Comparison of ENCODE assay signal across 16 cellular contexts in genomic region chr20:10604865-10605440, GRCh38.
DNase-seq lines count a peak whose midpoint lies in the region; ATAC-seq and TF ChIP-seq lines count a peak whose summit lies in the region.
"Had no signal": no experiment of that assay in that cellular context is flagged by ENCODE, and none has a peak within 500 bp of the region (broad histone marks: within the 10 kb centered on the region; RNA-seq: fewer than 3 reads in every experiment).

No MANE protein-coding gene starts in this region.

- no peaks in the 10 kb centered on the region for H3K9me3 Mint-ChIP-seq in progenitor cell of endocrine pancreas (ENCODE audit: low read depth)
- H3K9me3 Mint-ChIP-seq: activated naive CD4-positive, alpha-beta T cell treated with anti-CD3 and anti-CD28 coated beads, Interleukin-2, amount 50 U/mL, for 72 hours; CD4-positive, alpha-beta T cell; dendritic cell treated with granulocyte-macrophage colony-stimulating factor and Interleukin-4, amounts not matched to agents 40 ng/mL and 50 ng/mL, for 4 days; stimulated activated naive CD8-positive, alpha-beta T cell treated with anti-CD3 and anti-CD28 coated beads, Interleukin-15, amount 100 ng/mL, for 72 hours had no signal

- H3K36me3 ChIP-seq in RWPE2 (ENCODE audit: low read depth) (0 out of 2 replicates have a peak, but pooled peaks cover 3% of the 10 kb centered on the region), esophagus squamous epithelium (no peaks in the 10 kb centered on the region), mesodermal cell (ENCODE audit: control insufficient read depth, insufficient read depth, low read length) (peaks cover 10% of the 10 kb centered on the region), tibial artery (no peaks in the 10 kb centered on the region)

- DNase-seq in RWPE2 (ENCODE audit: low spot score) = no peak
- no peak for DNase-seq in esophagus squamous epithelium (lab: John Stamatoyannopoulos, UW)
- no peak for DNase-seq in tibial artery
- no peak for DNase-seq in NCI-H1417 treated with DMSO at 0.1 percent for 48 hours (lab: John Stamatoyannopoulos, UW)
- DNase-seq in cerebellar nuclear complex (lab: John Stamatoyannopoulos, UW) = no peak
- no peak for DNase-seq in progenitor cell of endocrine pancreas (ENCODE audit: low spot score, unreplicated experiment)
- DNase-seq: activated CD8-positive, alpha-beta memory T cell treated with anti-CD3 and anti-CD28 coated beads, Interleukin-2, amount 50 U/mL, for 4 hours; CD4-positive, alpha-beta T cell; NCI-H1105 treated with DMSO at 0.1 percent for 48 hours; NCI-H526 treated with DMSO at 0.1 percent for 48 hours; stimulated activated naive CD8-positive, alpha-beta T cell treated with anti-CD3 and anti-CD28 coated beads, Interleukin-15, amount 100 ng/mL, for 72 hours had no signal

- no peaks in the 10 kb centered on the region for H3K27me3 ChIP-seq in RWPE2 (ENCODE audit: insufficient read depth, poor library complexity, severe bottlenecking)
- no peaks in the 10 kb centered on the region for H3K27me3 ChIP-seq in esophagus squamous epithelium
- no peaks in the 10 kb centered on the region for H3K27me3 ChIP-seq in tibial artery

- no peaks in the 10 kb centered on the region for H3K27me3 Mint-ChIP-seq in progenitor cell of endocrine pancreas
- H3K27me3 Mint-ChIP-seq: CD4-positive, alpha-beta T cell; dendritic cell treated with granulocyte-macrophage colony-stimulating factor and Interleukin-4, amounts not matched to agents 40 ng/mL and 50 ng/mL, for 4 days; stimulated activated naive CD8-positive, alpha-beta T cell treated with anti-CD3 and anti-CD28 coated beads, Interleukin-15, amount 100 ng/mL, for 72 hours had no signal

- peaks cover 13% of the 10 kb centered on the region for H3K36me3 Mint-ChIP-seq in progenitor cell of endocrine pancreas (ENCODE audit: insufficient read depth)

- H3K4me3 ChIP-seq in RWPE2 (ENCODE audit: severe bottlenecking) (no peak overlapping the region), esophagus squamous epithelium (no peak overlapping the region), mesodermal cell (ENCODE audit: extremely low read depth, insufficient read depth, low read length, poor library complexity, severe bottlenecking) (no peak overlapping the region), tibial artery (no peak overlapping the region)
- H3K4me3 ChIP-seq: lung had no signal

- no peak overlapping the region for H3K27ac Mint-ChIP-seq in progenitor cell of endocrine pancreas
- H3K27ac Mint-ChIP-seq: CD4-positive, alpha-beta T cell; dendritic cell treated with granulocyte-macrophage colony-stimulating factor and Interleukin-4, amounts not matched to agents 40 ng/mL and 50 ng/mL, for 4 days; stimulated activated naive CD8-positive, alpha-beta T cell treated with anti-CD3 and anti-CD28 coated beads, Interleukin-15, amount 100 ng/mL, for 72 hours had no signal

- H3K27ac ChIP-seq in RWPE2 (ENCODE audit: poor library complexity, severe bottlenecking) (peak overlapping the region; percentile 66), esophagus squamous epithelium (peak overlapping the region in 3 of 4 donors; percentile 56 to 87 (median 74)), mesodermal cell (ENCODE audit: low read depth, low read length, severe bottlenecking) (peak overlapping the region; percentile 54), tibial artery (peak overlapping the region; percentile 88 to 91)

- TF ChIP-seq CTCF in RWPE2 (IDR thresholded peaks at IDR 0.05; ENCODE audit: poor library complexity, severe bottlenecking) (no peak), esophagus squamous epithelium (IDR thresholded peaks at IDR 0.05) (no peak), tibial artery (IDR thresholded peaks at IDR 0.05) (no peak), progenitor cell of endocrine pancreas (IDR thresholded peaks at IDR 0.05; ENCODE audit: unreplicated experiment) (no peak)

- H3K4me1 ChIP-seq in RWPE2 (ENCODE audit: insufficient read depth, poor library complexity, severe bottlenecking) = peaks cover 25% of the 10 kb centered on the region
- peaks cover 4 to 38% (median 24%) of the 10 kb centered on the region in 3 donors for H3K4me1 ChIP-seq in esophagus squamous epithelium
- peaks cover 21% of the 10 kb centered on the region for H3K4me1 ChIP-seq in mesodermal cell (ENCODE audit: control insufficient read depth, insufficient read depth, low read length, poor library complexity, severe bottlenecking)
- peaks cover 10 to 78% (median 38%) of the 10 kb centered on the region in 4 donors for H3K4me1 ChIP-seq in tibial artery

- no peak overlapping the region for H3K4me3 Mint-ChIP-seq in progenitor cell of endocrine pancreas (ENCODE audit: low read depth)
- H3K4me3 Mint-ChIP-seq: CD4-positive, alpha-beta T cell; dendritic cell treated with granulocyte-macrophage colony-stimulating factor and Interleukin-4, amounts not matched to agents 40 ng/mL and 50 ng/mL, for 4 days; stimulated activated naive CD8-positive, alpha-beta T cell treated with anti-CD3 and anti-CD28 coated beads, Interleukin-15, amount 100 ng/mL, for 72 hours had no signal

- peaks cover 10% of the 10 kb centered on the region for H3K4me1 Mint-ChIP-seq in progenitor cell of endocrine pancreas (ENCODE audit: low read depth)

- no peaks in the 10 kb centered on the region for H3K9me3 ChIP-seq in RWPE2 (ENCODE audit: severe bottlenecking)
- no peaks in the 10 kb centered on the region for H3K9me3 ChIP-seq in esophagus squamous epithelium
- no peaks in the 10 kb centered on the region for H3K9me3 ChIP-seq in mesodermal cell (ENCODE audit: control insufficient read depth, low read length)
- H3K9me3 ChIP-seq in tibial artery = no peaks in the 10 kb centered on the region

- intact Hi-C loops in esophagus squamous epithelium (cut with DNase I) (no loop called here), tibial artery (cut with DNase I; ENCODE audit: low total_unique reads) (loop anchor here (5.0 kb wide), 1 partner anchor 48 kb away; no protein-coding TSS in a partner anchor)

- 80 to 88% methylated on average over 2 of the region's 2 CpGs for WGBS in esophagus squamous epithelium, 2 donors
- no CpG with 5 or more reads among the region's 2 CpGs for WGBS in mesodermal cell (ENCODE audit: insufficient coverage in 2 of 2), 2 experiments

- ATAC-seq in RWPE2 (ENCODE audit: low read depth) = no peak
- no peak for ATAC-seq in GM19035 (IDR thresholded peaks at IDR 0.05; ENCODE audit: unreplicated experiment)
- ATAC-seq: activated naive CD4-positive, alpha-beta T cell treated with anti-CD3 and anti-CD28 coated beads, Interleukin-2, amount 50 U/mL, for 72 hours; stimulated activated naive CD8-positive, alpha-beta T cell treated with anti-CD3 and anti-CD28 coated beads, Interleukin-15, amount 100 ng/mL, for 72 hours had no signal

- TF ChIP-seq POLR2A in esophagus squamous epithelium (IDR thresholded peaks at IDR 0.05) = no peak
